8 cellular contexts compared by ENCODE assay signal in the genomic region with DNA sequence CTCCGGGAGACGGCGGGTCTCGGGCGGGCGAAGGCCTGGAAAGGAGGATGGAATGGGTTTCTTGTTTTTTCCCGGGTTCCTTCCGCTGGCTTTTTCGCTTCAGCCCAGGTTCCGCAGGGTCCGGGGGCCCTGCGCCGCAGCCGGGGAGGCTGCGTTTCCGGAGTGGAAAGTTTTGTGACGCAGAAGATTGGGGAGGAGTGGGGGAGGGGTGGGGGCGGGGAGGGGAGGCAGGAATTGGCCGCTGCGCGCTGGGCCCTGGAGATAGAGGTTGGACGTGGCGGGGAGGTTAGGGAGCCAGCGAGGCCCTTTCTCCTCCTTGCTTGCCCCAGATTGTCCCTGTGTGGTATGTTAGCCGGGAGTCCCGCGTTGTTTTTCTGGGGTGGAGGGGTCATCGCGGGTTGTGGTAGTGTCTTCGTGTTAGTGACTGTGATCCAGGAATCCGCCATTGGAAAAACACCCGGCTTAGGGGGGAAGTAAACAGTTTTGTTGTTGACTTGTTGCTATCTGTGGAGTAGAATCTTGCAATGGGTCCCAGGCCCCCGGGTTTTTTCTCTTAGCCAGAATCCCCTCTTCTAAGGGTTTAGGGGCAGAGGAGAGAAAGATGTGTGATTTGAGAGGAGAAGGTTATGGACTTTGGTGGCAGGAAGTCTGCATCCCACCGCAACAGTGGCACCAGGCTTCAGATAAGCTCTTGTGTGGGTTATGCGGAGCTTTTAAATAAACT. TPM values are rescaled to one million over a fixed set of nuclear protein-coding genes. Genes with fewer than 3 reads are reported as not detected.
DNase-seq lines count a peak whose midpoint lies in the region; ATAC-seq and TF ChIP-seq lines count a peak whose summit lies in the region.

No MANE protein-coding gene starts in this region.

- H3K4me3 Mint-ChIP-seq in osteocyte (ENCODE audit: unreplicated experiment): peak overlapping the region; percentile 82
- peak overlapping the region; percentile 93 for H3K4me3 Mint-ChIP-seq in type B pancreatic cell

- H3K9me3 ChIP-seq in DND-41 (ENCODE audit: insufficient read depth, low read length, severe bottlenecking) (no peaks in the 10 kb centered on the region), Panc1 (ENCODE audit: control insufficient read depth, insufficient read depth, low read depth, low read length) (no peaks in the 10 kb centered on the region)

- POLR2A ChIA-PET in Panc1 (lab: Charles Lee): no interaction called here

- H3K27me3 ChIP-seq in DND-41 (ENCODE audit: insufficient read depth, low read length, poor library complexity) (no peaks in the 10 kb centered on the region), Panc1 (ENCODE audit: control insufficient read depth, insufficient read depth, low read length) (no peaks in the 10 kb centered on the region)

- peaks cover 46% of the 10 kb centered on the region for H3K36me3 ChIP-seq in DND-41 (ENCODE audit: insufficient read depth, low read length)
- peaks cover 7% of the 10 kb centered on the region for H3K36me3 ChIP-seq in Panc1 (ENCODE audit: control insufficient read depth, insufficient read depth, low read length)

- peak overlapping the region; percentile 71 for H3K4me2 ChIP-seq in DND-41 (ENCODE audit: insufficient read depth, low read length)

- H3K4me1 Mint-ChIP-seq in osteocyte (ENCODE audit: unreplicated experiment) (peaks cover 50% of the 10 kb centered on the region), type B pancreatic cell (ENCODE audit: unreplicated experiment) (peaks cover 4% of the 10 kb centered on the region)

- H3K4me3 ChIP-seq in DND-41 (ENCODE audit: low read depth in 1 of 2, low read length in 2 of 2) (peak overlapping the region; percentile 85 to 95; a peak in 3 of 4 replicates), Panc1 (ENCODE audit: low read depth in 2 of 2, low read length in 2 of 2) (peak overlapping the region; percentile 59 to 78)

- H3K36me3 Mint-ChIP-seq in osteocyte (ENCODE audit: unreplicated experiment): peaks cover 4% of the 10 kb centered on the region
- peaks cover 13% of the 10 kb centered on the region for H3K36me3 Mint-ChIP-seq in type B pancreatic cell

- in situ Hi-C loops in Panc1 (cut with HindIII; ENCODE audit: low pct_unique_long_range_greater_than_20kb, low sequenced_read_pairs): no loop called here

- H3K27ac ChIP-seq in DND-41 (ENCODE audit: low read length) (peak overlapping the region; percentile 100), Panc1 (ENCODE audit: low read length) (peak overlapping the region; percentile 97; the same call in 1 of the 2 replicates)

- H4K20me1 ChIP-seq in DND-41 (ENCODE audit: insufficient read depth, low read length): peaks cover 47% of the 10 kb centered on the region

- H3K27ac Mint-ChIP-seq in osteocyte (ENCODE audit: unreplicated experiment): peak overlapping the region; percentile 100
- H3K27ac Mint-ChIP-seq in type B pancreatic cell: peak overlapping the region; percentile 100

- H3K27me3 Mint-ChIP-seq in osteocyte (ENCODE audit: unreplicated experiment) (no peaks in the 10 kb centered on the region), type B pancreatic cell (no peaks in the 10 kb centered on the region)

- DNase-seq in DND-41: peak; percentile 54
- peak; percentile 34 for DNase-seq in HCEC 1CT
- DNase-seq in Panc1 (ENCODE audit: low read depth, low spot score): no peak
- DNase-seq in activated naive CD4-positive, alpha-beta T cell (lab: John Stamatoyannopoulos, UW): peak; percentile 3 to 69 (median 42)
- DNase-seq in glomerular visceral epithelial cell (ENCODE audit: extremely low spot score): peak; percentile 57
- no peak for DNase-seq in osteocyte (ENCODE audit: extremely low spot score, unreplicated experiment)
- no peak for DNase-seq in type B pancreatic cell (ENCODE audit: extremely low spot score, unreplicated experiment)

- H2AFZ ChIP-seq in DND-41 (ENCODE audit: low read depth, low read length): no peak overlapping the region; the same call in 1 of the 2 replicates

- peaks cover 4% of the 10 kb centered on the region for H3K9me3 Mint-ChIP-seq in osteocyte (ENCODE audit: unreplicated experiment)
- no peaks in the 10 kb centered on the region for H3K9me3 Mint-ChIP-seq in type B pancreatic cell

- H3K9ac ChIP-seq in DND-41 (ENCODE audit: low read depth, low read length): peak overlapping the region; percentile 100

- intact Hi-C loops in Panc1 (cut with micrococcal nuclease; ENCODE audit: unreplicated experiment): loop anchor here (5.0 to 10.0 kb wide), 2 partner anchors 60 to 107 kb away; no protein-coding TSS in a partner anchor

- TF ChIP-seq CTCF in DND-41 (IDR thresholded peaks at IDR 0.05; ENCODE audit: borderline replicate concordance, extremely low read depth, low read length, poor library complexity, severe bottlenecking) (peak; percentile 5), Panc1 (IDR thresholded peaks at IDR 0.05) (no peak), osteocyte (IDR thresholded peaks at IDR 0.05) (no peak), type B pancreatic cell (conservative IDR thresholded peaks at IDR 0.05) (no peak)

- peaks cover 73% of the 10 kb centered on the region for H3K79me2 ChIP-seq in DND-41 (ENCODE audit: insufficient read depth, low read length)

- CTCF ChIA-PET in Panc1 (lab: Charles Lee): no interaction called here

- TSS peak; percentile 69 for BruUV-seq in Panc1 (replicated peaks; lab: Mats Ljungman, UMichigan)

- ATAC-seq in DND-41 (ENCODE audit: insufficient read depth, low read depth) (no peak), Panc1 (no peak), GM18519 (IDR thresholded peaks at IDR 0.05; ENCODE audit: low FRiP score, unreplicated experiment) (no peak)

- H3K4me1 ChIP-seq in DND-41 (ENCODE audit: insufficient read depth, low read length) (peaks cover 36% of the 10 kb centered on the region), Panc1 (ENCODE audit: control insufficient read depth, insufficient read depth, low read length) (peaks cover 13% of the 10 kb centered on the region)

RNA-seq across cellular contexts. Expression of a gene that starts 1.1 kb away (rescaled TPM):
- 266 TPM for total RNA-seq in Panc1 (2021; ENCODE audit: unreplicated experiment)
- 110 TPM for polyA plus RNA-seq in Panc1 (2012; ENCODE audit: insufficient read length)
- 212 and 215 TPM in 2 replicates for total RNA-seq in osteocyte
- total RNA-seq in type B pancreatic cell (ENCODE audit: low replicate concordance): 255 and 276 TPM in 2 replicates

Comparison
In these comparisons a context has a peak if more than half of its experiments do, and no peak if none do; other contexts are left out.
1. DNase-seq: peak in DND-41 (single experiment), HCEC 1CT (single experiment), activated naive CD4-positive, alpha-beta T cell (4 of 4) and glomerular visceral epithelial cell (single experiment); none in Panc1 (single experiment), osteocyte (single experiment) and type B pancreatic cell (single experiment).